29 cellular contexts compared by ENCODE assay signal in genomic region chr3:115402651-115403050, GRCh38.
DNase-seq lines count a peak whose midpoint lies in the region; ATAC-seq and TF ChIP-seq lines count a peak whose summit lies in the region.
"Had no signal": no experiment of that assay in that cellular context is flagged by ENCODE, and none has a peak within 500 bp of the region (broad histone marks: within the 10 kb centered on the region; RNA-seq: fewer than 3 reads in every experiment).

No MANE protein-coding gene starts in this region.

- intact Hi-C loops in testis (cut with DNase I; ENCODE audit: low total_unique reads) = no loop called here
- intact Hi-C loops in activated CD8-positive, alpha-beta T cell treated with anti-CD3 and anti-CD28 coated beads for 36 hours (cut with micrococcal nuclease) = no loop called here

- ATAC-seq in activated CD8-positive, alpha-beta T cell treated with anti-CD3 and anti-CD28 coated beads for 36 hours = no peak
- ATAC-seq in HG03135 (IDR thresholded peaks at IDR 0.05; ENCODE audit: unreplicated experiment) = no peak
- ATAC-seq: HCT116, left lobe of liver had no signal

- no peaks in the 10 kb centered on the region for H3K9me3 Mint-ChIP-seq in activated CD8-positive, alpha-beta T cell treated with anti-CD3 and anti-CD28 coated beads for 36 hours
- H3K9me3 Mint-ChIP-seq: activated naive CD8-positive, alpha-beta T cell treated with anti-CD3 and anti-CD28 coated beads, Interleukin-2, amount 10 ng/mL, durations not matched to agents 7 days and 5 days; neural progenitor cell had no signal

- POLR2A ChIA-PET in activated CD8-positive, alpha-beta T cell treated with anti-CD3 and anti-CD28 coated beads for 36 hours (lab: Charles Lee) = no interaction called here

- no peaks in the 10 kb centered on the region for H3K4me1 Mint-ChIP-seq in activated CD8-positive, alpha-beta T cell treated with anti-CD3 and anti-CD28 coated beads for 36 hours (ENCODE audit: low read depth)
- H3K4me1 Mint-ChIP-seq: activated naive CD8-positive, alpha-beta T cell treated with anti-CD3 and anti-CD28 coated beads, Interleukin-2, amount 10 ng/mL, durations not matched to agents 7 days and 5 days had no signal

- H3K9me3 ChIP-seq in SJSA1 (replicated peaks) (no peaks in the 10 kb centered on the region), testis (no peaks in the 10 kb centered on the region)
- H3K9me3 ChIP-seq: upper lobe of left lung had no signal

- no peak for TF ChIP-seq POLR2A in testis (IDR thresholded peaks at IDR 0.05)

- H3K4me3 ChIP-seq in SJSA1 (no peak overlapping the region), testis (no peak overlapping the region)
- H3K4me3 ChIP-seq: neural progenitor cell, upper lobe of left lung had no signal

- no peak overlapping the region for H3K4me3 Mint-ChIP-seq in activated CD8-positive, alpha-beta T cell treated with anti-CD3 and anti-CD28 coated beads for 36 hours
- H3K4me3 Mint-ChIP-seq: activated naive CD8-positive, alpha-beta T cell treated with anti-CD3 and anti-CD28 coated beads, Interleukin-2, amount 10 ng/mL, durations not matched to agents 7 days and 5 days; neural progenitor cell had no signal

- peaks cover 2% of the 10 kb centered on the region for H3K27me3 Mint-ChIP-seq in activated CD8-positive, alpha-beta T cell treated with anti-CD3 and anti-CD28 coated beads for 36 hours
- H3K27me3 Mint-ChIP-seq: activated naive CD8-positive, alpha-beta T cell treated with anti-CD3 and anti-CD28 coated beads, Interleukin-2, amount 10 ng/mL, durations not matched to agents 7 days and 5 days had no signal

- H3K27ac ChIP-seq in SJSA1 (peak overlapping the region; percentile 56), testis (peak overlapping the region; percentile 68 to 84)
- H3K27ac ChIP-seq: KMS-11, neural progenitor cell, upper lobe of left lung, WERI-Rb-1 had no signal

- H3K4me1 ChIP-seq in SJSA1 (replicated peaks) = peaks cover 19% of the 10 kb centered on the region
- peaks cover 21% of the 10 kb centered on the region for H3K4me1 ChIP-seq in testis
- H3K4me1 ChIP-seq: upper lobe of left lung had no signal

- H3K27ac Mint-ChIP-seq in activated CD8-positive, alpha-beta T cell treated with anti-CD3 and anti-CD28 coated beads for 36 hours = no peak overlapping the region
- H3K27ac Mint-ChIP-seq: activated naive CD8-positive, alpha-beta T cell treated with anti-CD3 and anti-CD28 coated beads, Interleukin-2, amount 10 ng/mL, durations not matched to agents 7 days and 5 days had no signal

- H3K36me3 ChIP-seq in SJSA1 = no peaks in the 10 kb centered on the region
- no peaks in the 10 kb centered on the region for H3K36me3 ChIP-seq in testis (ENCODE audit: low read depth, missing control alignments)
- H3K36me3 ChIP-seq: neural progenitor cell, upper lobe of left lung, WERI-Rb-1 had no signal

- no peak for TF ChIP-seq CTCF in testis (IDR thresholded peaks at IDR 0.05)
- TF ChIP-seq CTCF in activated CD8-positive, alpha-beta T cell treated with anti-CD3 and anti-CD28 coated beads for 36 hours (IDR thresholded peaks at IDR 0.05) = no peak

- DNase-seq in EH (ENCODE audit: low read depth) (peak; percentile 68), SJSA1 (ENCODE audit: low read depth in 1 of 2, low spot score in 2 of 2) (no peak), kidney tubule cell (ENCODE audit: low spot score) (peak; percentile 25), testis (no peak), NCI-H345 (lab: John Stamatoyannopoulos, UW) (no peak), amygdala (lab: John Stamatoyannopoulos, UW) (no peak)
- no peak for DNase-seq in activated CD8-positive, alpha-beta T cell treated with anti-CD3 and anti-CD28 coated beads for 36 hours
- DNase-seq: activated CD4-positive, alpha-beta T cell treated with anti-CD3 and anti-CD28 coated beads for 48 hours; activated effector memory CD4-positive, alpha-beta T cell treated with anti-CD3 and anti-CD28 coated beads, Interleukin-2, amount 50 U/mL, for 16 hours; activated naive CD8-positive, alpha-beta T cell treated with anti-CD3 and anti-CD28 coated beads, Interleukin-2, amount 10 ng/mL, durations not matched to agents 7 days and 5 days; activated T-cell treated with anti-CD3 and anti-CD28 coated beads, Interleukin-2, amount 50 U/mL, for 1 hour; C1 segment of cervical spinal cord; COR-L47; DMS53; GDM1; NCI-H1417; NCI-H2081 treated with DMSO at 0.1 percent for 48 hours; NCI-H446; right cardiac atrium; SIG-M5; stimulated activated CD4-positive, alpha-beta T cell treated with anti-CD3 and anti-CD28 coated beads, Interleukin-4, amount 100 ng/mL, for 24 hours; T1000; upper lobe of left lung; WERI-Rb-1 had no signal

- CTCF ChIA-PET in activated CD8-positive, alpha-beta T cell treated with anti-CD3 and anti-CD28 coated beads for 36 hours (lab: Charles Lee) = interaction anchor here (0.6 kb wide), 1 partner anchor 14 kb away, joined by 3 read pairs; no protein-coding TSS in a partner anchor

- no peaks in the 10 kb centered on the region for H3K36me3 Mint-ChIP-seq in activated CD8-positive, alpha-beta T cell treated with anti-CD3 and anti-CD28 coated beads for 36 hours (ENCODE audit: low read depth)
- H3K36me3 Mint-ChIP-seq: activated naive CD8-positive, alpha-beta T cell treated with anti-CD3 and anti-CD28 coated beads, Interleukin-2, amount 10 ng/mL, durations not matched to agents 7 days and 5 days; neural progenitor cell had no signal

- H3K27me3 ChIP-seq in SJSA1 (replicated peaks) = no peaks in the 10 kb centered on the region
- no peaks in the 10 kb centered on the region for H3K27me3 ChIP-seq in testis
- H3K27me3 ChIP-seq: neural progenitor cell, upper lobe of left lung had no signal

Comparison
In these comparisons a context has a peak if more than half of its experiments do, and no peak if none do; other contexts are left out.
1. DNase-seq: peak in EH (single experiment) and kidney tubule cell (single experiment); none in SJSA1 (0 of 2), testis (single experiment), NCI-H345 (single experiment), activated CD8-positive, alpha-beta T cell treated with anti-CD3 and anti-CD28 coated beads for 36 hours (single experiment) and amygdala (0 of 56).